1 cellular context compared by ENCODE assay signal in the genomic region with DNA sequence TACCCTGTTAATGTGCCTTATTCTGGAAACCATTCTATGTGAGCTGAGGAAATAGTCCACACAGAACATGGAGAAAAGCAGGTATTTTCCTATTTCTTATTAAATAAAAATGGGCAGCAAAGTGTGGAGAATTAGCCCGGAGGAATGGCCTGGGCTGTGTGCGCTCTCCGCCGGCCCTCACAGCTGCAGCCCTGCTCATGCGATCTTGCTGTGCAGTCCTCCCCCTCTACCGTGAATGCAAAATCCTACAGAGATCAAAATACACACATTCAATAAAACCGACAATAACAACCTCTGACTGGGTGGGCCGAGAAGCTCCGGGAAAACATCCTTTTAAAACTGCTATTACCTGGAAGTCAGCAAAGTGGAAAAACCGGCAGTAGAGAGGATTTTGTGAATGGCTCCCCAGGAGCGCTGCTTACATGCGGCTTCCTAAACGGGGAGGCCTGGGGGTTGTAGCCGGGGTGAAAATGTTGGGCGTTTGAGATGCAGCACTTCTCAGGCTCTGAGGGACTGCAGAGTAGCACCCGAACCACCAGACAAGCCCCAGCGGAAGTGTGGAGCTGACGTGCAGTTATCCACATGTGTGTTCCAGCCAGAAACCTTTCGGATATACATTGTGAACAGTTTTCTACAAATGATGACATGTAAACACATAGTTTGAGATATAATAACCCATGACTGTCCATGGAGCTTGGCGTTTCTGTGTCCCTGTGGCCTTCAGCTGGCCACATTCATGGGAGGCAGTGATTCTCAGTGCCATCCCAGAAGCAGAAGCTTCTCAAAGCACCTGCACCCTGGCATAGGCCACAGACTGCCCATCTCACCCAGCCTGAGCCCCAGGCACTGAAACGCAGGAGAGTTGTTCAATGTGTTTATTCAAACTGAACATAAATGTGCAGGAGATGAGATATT.
TF ChIP-seq lines count a peak whose summit lies in the region.

No MANE protein-coding gene starts in this region.

TF ChIP-seq in WTC11, 78 proteins besides CTCF, POLR2A, EP300 and RAD21 (continued from another document):
- TF ChIP-seq PRDM15 (CRISPR knock-in tag; IDR thresholded peaks at IDR 0.05) (no peak), ZBTB21 (CRISPR knock-in tag; IDR thresholded peaks at IDR 0.05; ENCODE audit: borderline replicate concordance) (no peak)
